ENCODE assay signal across 32 cellular contexts in genomic region chr3:154486949-154487348, GRCh38. TPM values are rescaled to one million over a fixed set of nuclear protein-coding genes. Genes with fewer than 3 reads are reported as not detected.
"Had no signal": no experiment of that assay in that cellular context is flagged by ENCODE, and none has a peak within 500 bp of the region (broad histone marks: within the 10 kb centered on the region; RNA-seq: fewer than 3 reads in every experiment).

No MANE protein-coding gene starts in this region.

- H3K4me3 ChIP-seq: dorsolateral prefrontal cortex, gastrocnemius medialis, prostate gland, sigmoid colon, stomach, tibial artery had no signal

- H3K36me3 Mint-ChIP-seq: naive thymus-derived CD4-positive, alpha-beta T cell; stimulated activated effector memory CD8-positive, alpha-beta T cell treated with anti-CD3 and anti-CD28 coated beads, Interleukin-12 subunit alpha, Interleukin-12 subunit beta, amount 100 ng/mL, for 72 hours; type B pancreatic cell had no signal

- H3K4me3 Mint-ChIP-seq: naive thymus-derived CD4-positive, alpha-beta T cell; nephron; stimulated activated effector memory CD8-positive, alpha-beta T cell treated with anti-CD3 and anti-CD28 coated beads, Interleukin-12 subunit alpha, Interleukin-12 subunit beta, amount 100 ng/mL, for 72 hours; type B pancreatic cell had no signal

- DNase-seq: dorsolateral prefrontal cortex; effector CD4-positive, alpha-beta T cell; foreskin fibroblast; gastrocnemius medialis; head of caudate nucleus; kidney; mesenchymal stem cell; midbrain; naive thymus-derived CD4-positive, alpha-beta T cell; nucleus accumbens; sigmoid colon; stimulated activated CD4-positive, alpha-beta T cell treated with anti-CD3 and anti-CD28 coated beads, Interleukin-2, amount 100 ng/mL, for 24 hours; stimulated activated CD4-positive, alpha-beta T cell treated with anti-CD3 and anti-CD28 coated beads, Interleukin-4, amount 100 ng/mL, for 24 hours; stimulated activated naive CD4-positive, alpha-beta T cell treated with Interleukin-2 at 50 U/mL for 16 hours; stomach had no signal

- H3K27ac Mint-ChIP-seq: naive thymus-derived CD4-positive, alpha-beta T cell; nephron; stimulated activated effector memory CD8-positive, alpha-beta T cell treated with anti-CD3 and anti-CD28 coated beads, Interleukin-12 subunit alpha, Interleukin-12 subunit beta, amount 100 ng/mL, for 72 hours; type B pancreatic cell had no signal

- H3K9me3 ChIP-seq: gastrocnemius medialis, prostate gland, sigmoid colon, stomach, tibial artery had no signal

- H3K9me3 Mint-ChIP-seq: type B pancreatic cell had no signal

- H3K27me3 ChIP-seq: gastrocnemius medialis, sigmoid colon, tibial artery had no signal

- ATAC-seq: esophagus mucosa; gastrocnemius medialis; left lobe of liver; naive thymus-derived CD4-positive, alpha-beta T cell; right cardiac atrium; stimulated activated effector memory CD8-positive, alpha-beta T cell treated with anti-CD3 and anti-CD28 coated beads, Interleukin-12 subunit alpha, Interleukin-12 subunit beta, amount 100 ng/mL, for 72 hours had no signal

- H3K36me3 ChIP-seq: gastrocnemius medialis, prostate gland, sigmoid colon, stomach, tibial artery had no signal

- H3K4me1 ChIP-seq: gastrocnemius medialis, prostate gland, sigmoid colon, stomach, tibial artery had no signal

- H3K27me3 Mint-ChIP-seq: naive thymus-derived CD4-positive, alpha-beta T cell; type B pancreatic cell had no signal

- H3K4me1 Mint-ChIP-seq: naive thymus-derived CD4-positive, alpha-beta T cell; nephron; stimulated activated effector memory CD8-positive, alpha-beta T cell treated with anti-CD3 and anti-CD28 coated beads, Interleukin-12 subunit alpha, Interleukin-12 subunit beta, amount 100 ng/mL, for 72 hours had no signal

- H3K27ac ChIP-seq: dorsolateral prefrontal cortex, epithelial cell of prostate, gastrocnemius medialis, prostate gland, sigmoid colon, stomach, tibial artery had no signal

RNA-seq across cellular contexts. Expression of gene GPR149, which starts 57.0 kb away (rescaled TPM):
- total RNA-seq: esophagus mucosa; gastrocnemius medialis; glomerular endothelial cell; kidney; left lobe of liver; liver; lung microvascular endothelial cell; mucosa of gallbladder; naive thymus-derived CD4-positive, alpha-beta T cell; osteocyte; right cardiac atrium; sigmoid colon; skeletal muscle tissue; subcutaneous adipose tissue; urinary bladder had no signal
- polyA plus RNA-seq: liver; naive thymus-derived CD4-positive, alpha-beta T cell; right cardiac atrium; sigmoid colon; stomach; urinary bladder had no signal
